ENCODE assay signal across 23 cellular contexts in the genomic region with DNA sequence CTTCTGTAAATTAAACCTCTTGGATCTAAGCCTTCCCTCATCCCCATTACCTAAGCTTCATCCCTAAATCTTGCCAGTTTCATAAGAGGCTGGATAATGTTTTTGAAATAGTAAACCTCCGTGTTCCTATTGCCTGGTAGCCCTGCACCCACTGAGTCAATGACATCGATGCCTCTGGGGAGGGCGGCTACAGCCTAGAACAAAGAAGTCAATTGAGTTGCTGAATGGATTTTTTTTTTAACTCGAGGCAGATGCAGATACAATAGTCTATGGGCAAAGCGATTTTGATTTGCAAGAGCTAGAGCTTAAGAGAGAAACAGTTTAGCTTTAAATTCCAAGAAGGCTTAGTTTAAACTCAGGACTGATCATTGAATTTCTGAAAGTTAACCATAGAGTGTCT.
A peak's percentile ranks its signal among the peaks of the same experiment; 100 is the strongest.
DNase-seq lines count a peak whose midpoint lies in the region; TF ChIP-seq lines count a peak whose summit lies in the region.
"Had no signal": no experiment of that assay in that cellular context is flagged by ENCODE, and none has a peak within 500 bp of the region (broad histone marks: within the 10 kb centered on the region; RNA-seq: fewer than 3 reads in every experiment).

No MANE protein-coding gene starts in this region.

- no peak for TF ChIP-seq POLR2A in uterus (IDR thresholded peaks at IDR 0.05)

- intact Hi-C loops in uterus (cut with DNase I; ENCODE audit: low total_unique reads) = no loop called here

- H3K9me3 ChIP-seq in uterus = no peaks in the 10 kb centered on the region
- H3K9me3 ChIP-seq: adrenal gland, heart right ventricle had no signal

- H3K27ac ChIP-seq in angular gyrus (ENCODE audit: low read depth, low read length) (peak overlapping the region; percentile 99), substantia nigra (ENCODE audit: low read depth, low read length, poor library complexity, severe bottlenecking) (peak overlapping the region; percentile 99), uterus (no peak overlapping the region)
- H3K27ac ChIP-seq: 22Rv1, adrenal gland, cardiac muscle cell, heart right ventricle had no signal

- H3K27me3 ChIP-seq in uterus = no peaks in the 10 kb centered on the region

- no peak overlapping the region for H3K4me3 ChIP-seq in uterus
- H3K4me3 ChIP-seq: adrenal gland, cardiac muscle cell, heart right ventricle had no signal

- no peak for TF ChIP-seq CTCF in uterus (IDR thresholded peaks at IDR 0.05)

- no peaks in the 10 kb centered on the region for H3K36me3 ChIP-seq in uterus
- H3K36me3 ChIP-seq: adrenal gland, cardiac muscle cell, heart right ventricle had no signal

- H3K4me1 ChIP-seq in uterus = no peaks in the 10 kb centered on the region
- H3K4me1 ChIP-seq: adrenal gland, heart right ventricle had no signal

- DNase-seq in NCI-H2171 treated with DMSO at 0.1 percent for 48 hours (lab: John Stamatoyannopoulos, UW) (peak; percentile 6), NCI-H2171 (lab: John Stamatoyannopoulos, UW) (no peak), hippocampal formation (lab: John Stamatoyannopoulos, UW) (peak; percentile 56 to 89), substantia nigra (lab: John Stamatoyannopoulos, UW) (peak in 30 of 49 donors; percentile 11 to 79 (median 44)), uterus (no peak), kidney glomerular epithelial cell (lab: John Stamatoyannopoulos, UW) (no peak), AG08395 (ENCODE audit: low spot score) (no peak)
- DNase-seq: activated CD4-positive, alpha-beta T cell treated with anti-CD3 and anti-CD28 coated beads for 1 hour; activated naive CD4-positive, alpha-beta T cell; activated T-cell treated with anti-CD3 and anti-CD28 coated beads, Interleukin-2, amount 50 U/mL, for 1 hour; adrenal gland; CD8-positive, alpha-beta memory T cell; DMS79; heart right ventricle; Karpas-422; NCI-H1048; NCI-H774; right cardiac atrium; stimulated activated CD4-positive, alpha-beta T cell treated with anti-CD3 and anti-CD28 coated beads, Interleukin-12 subunit alpha, Interleukin-12 subunit beta, amount 100 ng/mL, for 4 hours; stimulated activated naive CD8-positive, alpha-beta T cell treated with anti-CD3 and anti-CD28 coated beads, Interleukin-15, amount 100 ng/mL, for 72 hours had no signal

Comparison
In these comparisons a context has a peak if more than half of its experiments do, and no peak if none do; other contexts are left out.
1. DNase-seq: peak in NCI-H2171 treated with DMSO at 0.1 percent for 48 hours (single experiment), hippocampal formation (2 of 2) and substantia nigra (30 of 49); none in NCI-H2171 (single experiment), uterus (0 of 2), kidney glomerular epithelial cell (single experiment) and AG08395 (single experiment).
2. H3K27ac ChIP-seq: peak in angular gyrus (single experiment) and substantia nigra (single experiment); none in uterus (0 of 2).